8 cellular contexts compared by ENCODE assay signal in genomic region chr17:81977211-81978091, GRCh38. TPM values are rescaled to one million over a fixed set of nuclear protein-coding genes. Genes with fewer than 3 reads are reported as not detected.
DNase-seq lines count a peak whose midpoint lies in the region; ATAC-seq, FAIRE-seq and TF ChIP-seq lines count a peak whose summit lies in the region.

Gene ASPSCR1 (plus strand): TSS chr17:81977629. CDS start chr17:81977647, 18 bp downstream.

- peak within 1 kb of the TSS; percentile 88 for H3K4me3 Mint-ChIP-seq in WTC11

- H3K36me3 ChIP-seq in bronchial epithelial cell (ENCODE audit: control insufficient read depth, insufficient read depth, low read length), result no peaks in the 10 kb centered on the region

- H3K9me3 Mint-ChIP-seq in WTC11, result peaks cover 15% of the 10 kb centered on the region

- peaks cover 42% of the 10 kb centered on the region for H3K27me3 Mint-ChIP-seq in WTC11 (ENCODE audit: low read depth)

- peak; percentile 88 to 89 for ATAC-seq in A549
- peak; percentile 66 for ATAC-seq in GM18858 (IDR thresholded peaks at IDR 0.05; ENCODE audit: unreplicated experiment)
- peak; percentile 72 for ATAC-seq in HG03064 (IDR thresholded peaks at IDR 0.05; ENCODE audit: low read depth, unreplicated experiment)
- peak; percentile 81 for ATAC-seq in WTC11

- TF ChIP-seq CTCF in A549 (IDR thresholded peaks at IDR 0.05), result no peak
- TF ChIP-seq CTCF in WTC11 (IDR thresholded peaks at IDR 0.05), result no peak
- TF ChIP-seq CTCF in bronchial epithelial cell (IDR thresholded peaks at IDR 0.05; ENCODE audit: insufficient read depth, low read length, severe bottlenecking), result no peak

- POLR2A ChIA-PET in A549 (lab: Yijun Ruan, JAX), result interaction anchor here (0.5 to 1.3 kb wide), 7 partner anchors 10 to 758 kb away, joined by 3 to 7 read pairs (median 3); partner anchors contain the start of gene FN3K
- POLR2A ChIA-PET in WTC11 (lab: Charles Lee), result interaction anchor here (1.2 to 1.4 kb wide), 3 partner anchors 9 to 60 kb away, joined by 4 to 7 read pairs (median 4); partner anchors contain the start of gene DCXR

- TF ChIP-seq EP300 in A549 (IDR thresholded peaks at IDR 0.05), result no peak

- DNase-seq in A549 (ENCODE audit: low read depth in 1 of 2, low spot score in 1 of 2) (peak; percentile 74 to 95), NCI-H2196 treated with DMSO at 0.1 percent for 48 hours (lab: John Stamatoyannopoulos, UW; ENCODE audit: unreplicated experiment) (peak; percentile 93), WTC11 (ENCODE audit: low spot score) (peak; percentile 88), bronchial epithelial cell (ENCODE audit: low read depth) (peak; percentile 63), inferior parietal cortex (ENCODE audit: extremely low spot score) (peak; percentile 82), smooth muscle cell of the brain vasculature (ENCODE audit: low read depth, low spot score) (peak; percentile 80)

- peak; percentile 77 for TF ChIP-seq POLR2A in A549 (IDR thresholded peaks at IDR 0.05; ENCODE audit: low read length)

- FAIRE-seq in A549 (lab: Jason Lieb, UNC), result no peak
- FAIRE-seq in bronchial epithelial cell (lab: Jason Lieb, UNC), result no peak

- peak within 1 kb of the TSS; percentile 94 for H3K4me2 ChIP-seq in A549

- H3K27ac Mint-ChIP-seq in WTC11, result no peak within 1 kb of the TSS

- 1% methylated on average over 32 of the region's 115 CpGs for WGBS in A549 (ENCODE audit: missing lambda C conversion rate)

- H3K4me1 Mint-ChIP-seq in WTC11, result peaks cover 6% of the 10 kb centered on the region; the same call in 1 of the 2 replicates

- no peaks in the 10 kb centered on the region for H3K27me3 ChIP-seq in bronchial epithelial cell (ENCODE audit: control insufficient read depth, insufficient read depth, low read length)

- peak within 1 kb of the TSS; percentile 89 to 94 for H3K27ac ChIP-seq in A549

- peaks cover 12% of the 10 kb centered on the region for H3K4me1 ChIP-seq in A549

- H3K36me3 Mint-ChIP-seq in WTC11, result peaks cover 10% of the 10 kb centered on the region

- no peak for TF ChIP-seq RAD21 in A549 (conservative IDR thresholded peaks at IDR 0.05 in 1 of 2, IDR thresholded peaks at IDR 0.05 in 1 of 2)

- H3K4me3 ChIP-seq in A549, result peak within 1 kb of the TSS; percentile 89
- H3K4me3 ChIP-seq in bronchial epithelial cell (ENCODE audit: low read depth, low read length), result peak within 1 kb of the TSS; percentile 78

- H3K9me3 ChIP-seq in A549, result peaks cover 17% of the 10 kb centered on the region

- CTCF ChIA-PET in A549 (lab: Yijun Ruan, JAX), result interaction anchor here (0.6 to 7.1 kb wide), 7 partner anchors 8 to 44 kb away, joined by 3 to 52 read pairs (median 4); partner anchors contain the start of genes CENPX, LRRC45 and NOTUM
- CTCF ChIA-PET in WTC11 (lab: Charles Lee), result interaction anchor here (0.6 to 1.6 kb wide), 6 partner anchors 17 to 60 kb away, joined by 3 to 8 read pairs (median 4); partner anchors contain the start of genes DCXR, MAFG and NOTUM

TF ChIP-seq in A549, 52 proteins besides CTCF, POLR2A, EP300 and RAD21 (continues in another document):
- TF ChIP-seq PHF8 (IDR thresholded peaks at IDR 0.05; ENCODE audit: borderline replicate concordance, low read depth) (peak; percentile 94; the same call in 1 of the 2 replicates), SMC3 (IDR thresholded peaks at IDR 0.05) (0 out of 3 replicates have a peak, but pooled peaks have one; percentile 11), HMGXB4 (CRISPR knock-in tag; IDR thresholded peaks at IDR 0.05; ENCODE audit: borderline replicate concordance) (no peak), JUN (IDR thresholded peaks at IDR 0.05) (peak; percentile 89 to 99; a peak in 4 of 5 replicates), FOXS1 (CRISPR knock-in tag; IDR thresholded peaks at IDR 0.05) (no peak), CHD2 (IDR thresholded peaks at IDR 0.05; ENCODE audit: low read length, partially characterized antibody) (no peak), NPAS2 (CRISPR knock-in tag; IDR thresholded peaks at IDR 0.05; ENCODE audit: borderline replicate concordance) (peak; percentile 86), HOXA7 (CRISPR knock-in tag; IDR thresholded peaks at IDR 0.05) (no peak), ESRRA (IDR thresholded peaks at IDR 0.05; ENCODE audit: borderline replicate concordance, low read length) (no peak), KDM1A (IDR thresholded peaks at IDR 0.05; ENCODE audit: low read depth) (no peak), NR3C1 (IDR thresholded peaks at IDR 0.05) (no peak), CHD4 (IDR thresholded peaks at IDR 0.05; ENCODE audit: borderline replicate concordance) (no peak), TFCP2L1 (CRISPR knock-in tag; IDR thresholded peaks at IDR 0.05) (0 out of 2 replicates have a peak, but pooled peaks have one; percentile 33)
- TF ChIP-seq, protein P1, sequence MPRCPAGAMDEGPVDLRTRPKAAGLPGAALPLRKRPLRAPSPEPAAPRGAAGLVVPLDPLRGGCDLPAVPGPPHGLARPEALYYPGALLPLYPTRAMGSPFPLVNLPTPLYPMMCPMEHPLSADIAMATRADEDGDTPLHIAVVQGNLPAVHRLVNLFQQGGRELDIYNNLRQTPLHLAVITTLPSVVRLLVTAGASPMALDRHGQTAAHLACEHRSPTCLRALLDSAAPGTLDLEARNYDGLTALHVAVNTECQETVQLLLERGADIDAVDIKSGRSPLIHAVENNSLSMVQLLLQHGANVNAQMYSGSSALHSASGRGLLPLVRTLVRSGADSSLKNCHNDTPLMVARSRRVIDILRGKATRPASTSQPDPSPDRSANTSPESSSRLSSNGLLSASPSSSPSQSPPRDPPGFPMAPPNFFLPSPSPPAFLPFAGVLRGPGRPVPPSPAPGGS (IDR thresholded peaks at IDR 0.05), result peak; percentile 83; the same call in 2 of the 3 replicates

TF ChIP-seq in WTC11, 78 proteins besides CTCF, POLR2A, EP300 and RAD21 (continues in another document):
- TF ChIP-seq ZNF232 (CRISPR knock-in tag; IDR thresholded peaks at IDR 0.05) (no peak), ETV6 (CRISPR knock-in tag; IDR thresholded peaks at IDR 0.05) (no peak), CREM (CRISPR knock-in tag; IDR thresholded peaks at IDR 0.05) (peak; percentile 78), GABPB1 (CRISPR knock-in tag; IDR thresholded peaks at IDR 0.05) (peak; percentile 64), HMGXB4 (CRISPR knock-in tag; IDR thresholded peaks at IDR 0.05) (no peak), JUN (CRISPR knock-in tag; IDR thresholded peaks at IDR 0.05) (no peak), ATF1 (CRISPR knock-in tag; IDR thresholded peaks at IDR 0.05) (no peak), TEAD1 (CRISPR knock-in tag; IDR thresholded peaks at IDR 0.05) (no peak; the same call in none of the 2 replicates), MXD4 (CRISPR knock-in tag; IDR thresholded peaks at IDR 0.05; ENCODE audit: borderline replicate concordance) (no peak), ZNF416 (CRISPR knock-in tag; IDR thresholded peaks at IDR 0.05) (no peak), FOXP1 (CRISPR knock-in tag; IDR thresholded peaks at IDR 0.05; ENCODE audit: borderline replicate concordance) (peak; percentile 71; the same call in 1 of the 2 replicates), NR1H2 (CRISPR knock-in tag; IDR thresholded peaks at IDR 0.05) (no peak), KAT7 (CRISPR knock-in tag; IDR thresholded peaks at IDR 0.05; ENCODE audit: borderline replicate concordance) (0 out of 2 replicates have a peak, but pooled peaks have one; percentile 45), ZNF396 (CRISPR knock-in tag; IDR thresholded peaks at IDR 0.05; ENCODE audit: borderline replicate concordance) (no peak), CREB1 (CRISPR knock-in tag; IDR thresholded peaks at IDR 0.05) (no peak)
- TF ChIP-seq, protein P2, sequence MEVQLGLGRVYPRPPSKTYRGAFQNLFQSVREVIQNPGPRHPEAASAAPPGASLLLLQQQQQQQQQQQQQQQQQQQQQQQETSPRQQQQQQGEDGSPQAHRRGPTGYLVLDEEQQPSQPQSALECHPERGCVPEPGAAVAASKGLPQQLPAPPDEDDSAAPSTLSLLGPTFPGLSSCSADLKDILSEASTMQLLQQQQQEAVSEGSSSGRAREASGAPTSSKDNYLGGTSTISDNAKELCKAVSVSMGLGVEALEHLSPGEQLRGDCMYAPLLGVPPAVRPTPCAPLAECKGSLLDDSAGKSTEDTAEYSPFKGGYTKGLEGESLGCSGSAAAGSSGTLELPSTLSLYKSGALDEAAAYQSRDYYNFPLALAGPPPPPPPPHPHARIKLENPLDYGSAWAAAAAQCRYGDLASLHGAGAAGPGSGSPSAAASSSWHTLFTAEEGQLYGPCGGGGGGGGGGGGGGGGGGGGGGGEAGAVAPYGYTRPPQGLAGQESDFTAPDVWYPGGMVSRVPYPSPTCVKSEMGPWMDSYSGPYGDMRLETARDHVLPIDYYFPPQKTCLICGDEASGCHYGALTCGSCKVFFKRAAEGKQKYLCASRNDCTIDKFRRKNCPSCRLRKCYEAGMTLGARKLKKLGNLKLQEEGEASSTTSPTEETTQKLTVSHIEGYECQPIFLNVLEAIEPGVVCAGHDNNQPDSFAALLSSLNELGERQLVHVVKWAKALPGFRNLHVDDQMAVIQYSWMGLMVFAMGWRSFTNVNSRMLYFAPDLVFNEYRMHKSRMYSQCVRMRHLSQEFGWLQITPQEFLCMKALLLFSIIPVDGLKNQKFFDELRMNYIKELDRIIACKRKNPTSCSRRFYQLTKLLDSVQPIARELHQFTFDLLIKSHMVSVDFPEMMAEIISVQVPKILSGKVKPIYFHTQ (CRISPR knock-in tag; IDR thresholded peaks at IDR 0.05), result no peak

RNA-seq across cellular contexts. Expression of gene ASPSCR1, which starts in this region (rescaled TPM):
- polyA plus RNA-seq in A549 (2011; rRNA removed) (10.3 and 12.3 TPM in 2 replicates), A549 (2017; fragmentation: RNase III; extraction: RNeasy Plus Mini Kit Qiagen cat#74134 plus additional on column Dnase treatment) (24.5 to 29.4 TPM (median 25.7 TPM) in 3 replicates)
- polyA plus RNA-seq in A549 (2012; cell fraction: cytosol; rRNA removed), result 32.0 and 44.5 TPM in 2 replicates
- 105 and 122 TPM in 2 replicates for polyA plus RNA-seq in A549 (2012; cell fraction: nucleus; rRNA removed)
- polyA minus RNA-seq in A549 (2011; rRNA and poly(A)+ RNA removed), result 16.2 and 22.6 TPM in 2 replicates
- total RNA-seq in WTC11 (2021) (60.4 to 71.9 TPM (median 67.8 TPM) in 3 replicates), bronchial epithelial cell (22.6 and 32.1 TPM in 2 replicates)

Comparison
In these comparisons a context has a peak if more than half of its experiments do, and no peak if none do; other contexts are left out.
1. Peak in every context shown above with its lines: DNase-seq, ATAC-seq, H3K4me3 ChIP-seq and H3K27ac ChIP-seq.